ENCODE assay signal across 12 cellular contexts in genomic region chr14:30655124-30655523, GRCh38.
"Had no signal": no experiment of that assay in that cellular context is flagged by ENCODE, and none has a peak within 500 bp of the region (broad histone marks: within the 10 kb centered on the region; RNA-seq: fewer than 3 reads in every experiment).

No MANE protein-coding gene starts in this region.

- H3K4me3 ChIP-seq: breast epithelium, hepatocyte, skin epidermis, stomach had no signal

- H3K4me3 Mint-ChIP-seq: activated CD4-positive, alpha-beta memory T cell treated with anti-CD3 and anti-CD28 coated beads for 36 hours; activated naive CD8-positive, alpha-beta T cell; mesothelial cell of epicardium had no signal

- H3K27ac Mint-ChIP-seq: activated CD4-positive, alpha-beta memory T cell treated with anti-CD3 and anti-CD28 coated beads for 36 hours; activated naive CD8-positive, alpha-beta T cell; mesothelial cell of epicardium had no signal

- H3K27me3 ChIP-seq: breast epithelium, hepatocyte, stomach had no signal

- H3K9me3 Mint-ChIP-seq: activated CD4-positive, alpha-beta memory T cell treated with anti-CD3 and anti-CD28 coated beads for 36 hours; mesothelial cell of epicardium had no signal

- DNase-seq: activated CD4-positive, alpha-beta memory T cell treated with anti-CD3 and anti-CD28 coated beads for 36 hours; activated gamma-delta T cell; activated T-cell treated with anti-CD3 and anti-CD28 coated beads, Interleukin-2, amount 50 U/mL, for 48 hours; retina; stimulated activated CD4-positive, alpha-beta T cell treated with anti-CD3 and anti-CD28 coated beads, Interleukin-4, amount 100 ng/mL, for 4 hours; stomach had no signal

- H3K9me3 ChIP-seq: breast epithelium, stomach had no signal

- H3K4me1 ChIP-seq: breast epithelium had no signal

- H3K27ac ChIP-seq: breast epithelium, hepatocyte, skin epidermis, VCaP had no signal

- H3K27me3 Mint-ChIP-seq: activated CD4-positive, alpha-beta memory T cell treated with anti-CD3 and anti-CD28 coated beads for 36 hours; activated naive CD8-positive, alpha-beta T cell had no signal

- H2AFZ ChIP-seq: hepatocyte had no signal

- H3K4me1 Mint-ChIP-seq: mesothelial cell of epicardium had no signal

- H3K4me2 ChIP-seq: hepatocyte had no signal
